In the genomic region with DNA sequence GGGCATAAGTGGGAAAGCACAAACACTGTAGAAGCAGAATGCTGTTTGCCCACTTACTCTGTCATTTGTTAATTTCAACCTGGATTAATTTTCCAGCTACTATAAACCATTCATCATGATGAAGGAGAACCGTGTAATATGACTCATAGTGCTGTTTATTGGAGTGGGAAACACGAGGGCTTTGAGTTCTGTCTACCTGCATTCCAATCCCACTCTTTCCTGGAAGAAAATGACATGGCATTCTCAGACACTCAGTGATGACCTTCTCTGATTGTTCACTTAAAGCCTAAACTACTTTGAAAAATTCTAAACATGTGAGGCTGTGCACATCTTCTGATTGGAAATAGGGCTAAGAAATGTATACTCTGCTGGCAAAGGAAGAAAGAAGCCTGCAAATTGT, we compare ENCODE assay signal across 29 cellular contexts.
"Had no signal": no experiment of that assay in that cellular context is flagged by ENCODE, and none has a peak within 500 bp of the region (broad histone marks: within the 10 kb centered on the region; RNA-seq: fewer than 3 reads in every experiment).

No MANE protein-coding gene starts in this region.

- H3K4me1 ChIP-seq: pancreas, prostate gland, upper lobe of left lung had no signal

- H3K4me3 ChIP-seq: coronary artery, dorsolateral prefrontal cortex, pancreas, prostate gland, sigmoid colon, smooth muscle cell, upper lobe of left lung had no signal

- DNase-seq: activated CD4-positive, alpha-beta T cell treated with anti-CD3 and anti-CD28 coated beads, Interleukin-2, amount 10 ng/mL, durations not matched to agents 7 days and 5 days; activated CD4-positive, CD25-positive, alpha-beta regulatory T cell treated with anti-CD3 and anti-CD28 coated beads, Interleukin-2, amount 50 U/mL, for 72 hours; activated CD8-positive, alpha-beta T cell treated with anti-CD3 and anti-CD28 coated beads for 36 hours; activated gamma-delta T cell treated with Interleukin-2 at 50 U/mL for 16 hours; activated naive CD4-positive, alpha-beta T cell treated with anti-CD3 and anti-CD28 coated beads, Interleukin-2, amount 50 U/mL, for 16 hours; activated T-cell treated with anti-CD3 and anti-CD28 coated beads, Interleukin-2, amount 50 U/mL, for 4 hours; amniotic stem cell; cerebellar nuclear complex; dorsolateral prefrontal cortex; effector memory CD4-positive, alpha-beta T cell; foreskin fibroblast; left cardiac atrium; left ventricle myocardium superior; naive thymus-derived CD4-positive, alpha-beta T cell; nucleus accumbens; pancreas; sigmoid colon; stimulated activated CD4-positive, alpha-beta T cell treated with anti-CD3 and anti-CD28 coated beads, Interleukin-1b, Interleukin-23, amount 100 ng/mL, for 48 hours; stimulated activated CD4-positive, alpha-beta T cell treated with anti-CD3 and anti-CD28 coated beads, Interleukin-4, amount 100 ng/mL, for 4 hours; stimulated activated CD8-positive, alpha-beta memory T cell treated with anti-CD3 and anti-CD28 coated beads, Interleukin-4, amount 100 ng/mL, for 48 hours; stimulated activated naive CD8-positive, alpha-beta T cell treated with anti-CD3 and anti-CD28 coated beads, Interleukin-15, amount 100 ng/mL, for 72 hours; substantia nigra; T-helper 2 cell; upper lobe of left lung had no signal

- H3K36me3 ChIP-seq: pancreas, prostate gland, sigmoid colon, upper lobe of left lung had no signal

- H3K27me3 ChIP-seq: sigmoid colon, upper lobe of left lung had no signal

- H3K27ac ChIP-seq: coronary artery, dorsolateral prefrontal cortex, pancreas, prostate gland, sigmoid colon, upper lobe of left lung had no signal

- H3K9me3 ChIP-seq: pancreas, prostate gland, sigmoid colon, upper lobe of left lung had no signal

- H3K4me2 ChIP-seq: smooth muscle cell had no signal

- ATAC-seq: activated CD8-positive, alpha-beta T cell treated with anti-CD3 and anti-CD28 coated beads for 36 hours; activated T-cell treated with anti-CD3 and anti-CD28 coated beads, Interleukin-2, amount 50 U/mL, for 4 hours; activated T-helper 17 cell treated with anti-CD3 and anti-CD28 coated beads, Interleukin-2, amount 50 U/mL, for 72 hours; left cardiac atrium; left ventricle myocardium superior; naive thymus-derived CD4-positive, alpha-beta T cell; pancreas; stimulated activated memory B cell treated with anti-CD40 and anti-IgM and Interleukin-4, amounts not matched to agents 10 μg/mL and 1 μg/mL and 100 μg/mL, for 72 hours; stimulated activated naive CD8-positive, alpha-beta T cell treated with anti-CD3 and anti-CD28 coated beads, Interleukin-15, amount 100 ng/mL, for 72 hours had no signal
